15 cellular contexts compared by ENCODE assay signal in genomic region chr4:157514711-157515110, GRCh38.
DNase-seq lines count a peak whose midpoint lies in the region; ATAC-seq and TF ChIP-seq lines count a peak whose summit lies in the region.
"Had no signal": no experiment of that assay in that cellular context is flagged by ENCODE, and none has a peak within 500 bp of the region (broad histone marks: within the 10 kb centered on the region; RNA-seq: fewer than 3 reads in every experiment).

No MANE protein-coding gene starts in this region.

- no peak for ATAC-seq in stimulated activated effector memory CD8-positive, alpha-beta T cell treated with anti-CD3 and anti-CD28 coated beads, Interleukin-12 subunit alpha, Interleukin-12 subunit beta, amount 100 ng/mL, for 72 hours
- ATAC-seq: activated T-helper 17 cell treated with anti-CD3 and anti-CD28 coated beads, Interleukin-2, amount 50 U/mL, for 72 hours had no signal

- H3K4me3 Mint-ChIP-seq in brain (no peak overlapping the region), nephron progenitor cell (no peak overlapping the region)
- no peak overlapping the region for H3K4me3 Mint-ChIP-seq in stimulated activated effector memory CD8-positive, alpha-beta T cell treated with anti-CD3 and anti-CD28 coated beads, Interleukin-12 subunit alpha, Interleukin-12 subunit beta, amount 100 ng/mL, for 72 hours
- H3K4me3 Mint-ChIP-seq in activated naive CD4-positive, alpha-beta T cell treated with anti-CD3 and anti-CD28 coated beads, Interleukin-2, amount 10 ng/mL, durations not matched to agents 7 days and 5 days, result no peak overlapping the region
- H3K4me3 Mint-ChIP-seq: activated T-helper 17 cell treated with anti-CD3 and anti-CD28 coated beads, Interleukin-2, amount 50 U/mL, for 72 hours; stimulated activated naive CD8-positive, alpha-beta T cell treated with anti-CD3 and anti-CD28 coated beads, Interleukin-15, Interleukin-2, amounts not matched to agents 100 ng/mL and 50 ng/mL, for 24 hours had no signal

- no peaks in the 10 kb centered on the region for H3K36me3 Mint-ChIP-seq in brain
- no peaks in the 10 kb centered on the region for H3K36me3 Mint-ChIP-seq in nephron progenitor cell (ENCODE audit: low read depth)
- H3K36me3 Mint-ChIP-seq in stimulated activated effector memory CD8-positive, alpha-beta T cell treated with anti-CD3 and anti-CD28 coated beads, Interleukin-12 subunit alpha, Interleukin-12 subunit beta, amount 100 ng/mL, for 72 hours, result no peaks in the 10 kb centered on the region
- no peaks in the 10 kb centered on the region for H3K36me3 Mint-ChIP-seq in activated naive CD4-positive, alpha-beta T cell treated with anti-CD3 and anti-CD28 coated beads, Interleukin-2, amount 10 ng/mL, durations not matched to agents 7 days and 5 days

- TF ChIP-seq CTCF in GM13977 (IDR thresholded peaks at IDR 0.05; ENCODE audit: extremely low read depth, insufficient read depth, missing control alignments), result peak; percentile 23
- peak; percentile 28 to 46 for TF ChIP-seq CTCF in brain (conservative IDR thresholded peaks at IDR 0.05)
- peak; percentile 55 for TF ChIP-seq CTCF in nephron progenitor cell (IDR thresholded peaks at IDR 0.05)

- CTCF ChIA-PET in activated naive CD4-positive, alpha-beta T cell treated with anti-CD3 and anti-CD28 coated beads, Interleukin-2, amount 10 ng/mL, durations not matched to agents 7 days and 5 days (lab: Charles Lee), result no interaction called here

- H3K27ac Mint-ChIP-seq in brain (no peak overlapping the region), nephron progenitor cell (no peak overlapping the region)
- no peak overlapping the region for H3K27ac Mint-ChIP-seq in stimulated activated effector memory CD8-positive, alpha-beta T cell treated with anti-CD3 and anti-CD28 coated beads, Interleukin-12 subunit alpha, Interleukin-12 subunit beta, amount 100 ng/mL, for 72 hours
- H3K27ac Mint-ChIP-seq in activated naive CD4-positive, alpha-beta T cell treated with anti-CD3 and anti-CD28 coated beads, Interleukin-2, amount 10 ng/mL, durations not matched to agents 7 days and 5 days, result no peak overlapping the region
- H3K27ac Mint-ChIP-seq: activated T-helper 17 cell treated with anti-CD3 and anti-CD28 coated beads, Interleukin-2, amount 50 U/mL, for 72 hours; stimulated activated naive CD8-positive, alpha-beta T cell treated with anti-CD3 and anti-CD28 coated beads, Interleukin-15, Interleukin-2, amounts not matched to agents 100 ng/mL and 50 ng/mL, for 24 hours had no signal

- H3K9me3 Mint-ChIP-seq in brain, result no peaks in the 10 kb centered on the region
- H3K9me3 Mint-ChIP-seq in nephron progenitor cell, result no peaks in the 10 kb centered on the region
- H3K9me3 Mint-ChIP-seq in stimulated activated effector memory CD8-positive, alpha-beta T cell treated with anti-CD3 and anti-CD28 coated beads, Interleukin-12 subunit alpha, Interleukin-12 subunit beta, amount 100 ng/mL, for 72 hours, result peaks cover 14% of the 10 kb centered on the region
- H3K9me3 Mint-ChIP-seq in activated naive CD4-positive, alpha-beta T cell treated with anti-CD3 and anti-CD28 coated beads, Interleukin-2, amount 10 ng/mL, durations not matched to agents 7 days and 5 days, result no peaks in the 10 kb centered on the region

- H3K27me3 Mint-ChIP-seq in brain (peaks cover 2% of the 10 kb centered on the region), nephron progenitor cell (ENCODE audit: low read depth, poor library complexity) (peaks cover 7% of the 10 kb centered on the region)
- H3K27me3 Mint-ChIP-seq in activated naive CD4-positive, alpha-beta T cell treated with anti-CD3 and anti-CD28 coated beads, Interleukin-2, amount 10 ng/mL, durations not matched to agents 7 days and 5 days, result no peaks in the 10 kb centered on the region
- H3K27me3 Mint-ChIP-seq: activated T-helper 17 cell treated with anti-CD3 and anti-CD28 coated beads, Interleukin-2, amount 50 U/mL, for 72 hours; stimulated activated naive CD8-positive, alpha-beta T cell treated with anti-CD3 and anti-CD28 coated beads, Interleukin-15, Interleukin-2, amounts not matched to agents 100 ng/mL and 50 ng/mL, for 24 hours had no signal

- no peak for DNase-seq in GM13977 (ENCODE audit: low spot score)
- DNase-seq in M059J (ENCODE audit: low read depth), result peak; percentile 6
- peak; percentile 38 for DNase-seq in nephron progenitor cell
- DNase-seq in NCI-H446 treated with DMSO at 0.1 percent for 48 hours (lab: John Stamatoyannopoulos, UW), result no peak
- no peak for DNase-seq in stimulated activated effector memory CD8-positive, alpha-beta T cell treated with anti-CD3 and anti-CD28 coated beads, Interleukin-12 subunit alpha, Interleukin-12 subunit beta, amount 100 ng/mL, for 72 hours (ENCODE audit: low spot score in 2 of 2)
- no peak for DNase-seq in activated naive CD4-positive, alpha-beta T cell treated with anti-CD3 and anti-CD28 coated beads, Interleukin-2, amount 10 ng/mL, durations not matched to agents 7 days and 5 days
- no peak for DNase-seq in activated naive CD4-positive, alpha-beta T cell (lab: John Stamatoyannopoulos, UW)
- DNase-seq: activated CD4-positive, alpha-beta T cell treated with anti-CD3 and anti-CD28 coated beads for 48 hours; DMS79; IMR-90; NCI-H345; posterior cingulate gyrus had no signal

- in situ Hi-C loops in GM13977 (cut with MboI; ENCODE audit: low pct_unique_long_range_greater_than_20kb, low sequenced_read_pairs, unreplicated experiment), result no loop called here

- H3K4me1 Mint-ChIP-seq in brain (peaks cover 3% of the 10 kb centered on the region), nephron progenitor cell (no peaks in the 10 kb centered on the region)
- no peaks in the 10 kb centered on the region for H3K4me1 Mint-ChIP-seq in stimulated activated effector memory CD8-positive, alpha-beta T cell treated with anti-CD3 and anti-CD28 coated beads, Interleukin-12 subunit alpha, Interleukin-12 subunit beta, amount 100 ng/mL, for 72 hours
- no peaks in the 10 kb centered on the region for H3K4me1 Mint-ChIP-seq in activated naive CD4-positive, alpha-beta T cell treated with anti-CD3 and anti-CD28 coated beads, Interleukin-2, amount 10 ng/mL, durations not matched to agents 7 days and 5 days
- H3K4me1 Mint-ChIP-seq: activated T-helper 17 cell treated with anti-CD3 and anti-CD28 coated beads, Interleukin-2, amount 50 U/mL, for 72 hours had no signal

Comparison
In these comparisons a context has a peak if more than half of its experiments do, and no peak if none do; other contexts are left out.
1. DNase-seq: peak in M059J (single experiment) and nephron progenitor cell (single experiment); none in GM13977 (single experiment), NCI-H446 treated with DMSO at 0.1 percent for 48 hours (single experiment), stimulated activated effector memory CD8-positive, alpha-beta T cell treated with anti-CD3 and anti-CD28 coated beads, Interleukin-12 subunit alpha, Interleukin-12 subunit beta, amount 100 ng/mL, for 72 hours (0 of 2), activated naive CD4-positive, alpha-beta T cell treated with anti-CD3 and anti-CD28 coated beads, Interleukin-2, amount 10 ng/mL, durations not matched to agents 7 days and 5 days (single experiment) and activated naive CD4-positive, alpha-beta T cell (0 of 4).
2. Peak in every context shown above with its lines, with median percentiles within 50 percentile points of each other: CTCF ChIP-seq.